Comparison of ENCODE assay signal across 9 cellular contexts in the genomic region with DNA sequence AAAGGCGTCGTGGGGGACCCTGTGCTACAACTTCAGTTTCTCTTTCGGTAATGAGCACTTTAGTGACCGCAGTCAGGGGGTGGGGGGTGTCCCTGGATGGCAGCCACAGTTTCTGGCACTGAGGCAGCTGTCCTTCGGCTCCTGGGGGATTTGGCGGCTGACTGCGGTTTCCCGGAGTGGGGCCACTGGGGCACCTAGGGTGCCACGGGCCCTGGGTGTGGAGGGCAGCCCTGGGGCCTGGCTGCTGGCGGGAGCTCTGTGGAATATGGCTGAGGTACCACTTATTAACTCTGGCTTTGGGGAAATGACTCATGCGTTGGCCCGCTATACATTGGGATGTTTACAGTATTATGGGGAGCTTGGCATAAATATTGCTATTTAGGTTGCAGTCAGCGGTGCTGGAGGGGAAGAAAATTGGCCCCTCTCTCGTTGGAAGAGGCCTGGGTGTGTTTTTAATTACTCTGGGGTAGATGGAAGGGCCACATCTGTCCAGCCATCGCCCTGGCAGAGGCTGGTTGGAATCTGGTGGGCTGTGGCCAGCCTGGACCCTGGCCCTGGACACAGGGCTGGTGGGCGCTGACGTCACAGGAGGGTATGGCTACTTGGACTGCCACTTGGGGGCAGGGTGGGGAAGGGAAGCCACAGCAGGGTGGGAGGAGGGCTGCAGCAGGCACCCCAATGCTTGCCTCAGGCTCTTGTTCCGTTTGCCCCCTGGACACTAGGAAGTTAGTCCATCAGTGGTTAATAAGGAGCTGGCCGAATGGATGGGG. TPM values are rescaled to one million over a fixed set of nuclear protein-coding genes. Genes with fewer than 3 reads are reported as not detected.
DNase-seq lines count a peak whose midpoint lies in the region; ATAC-seq, FAIRE-seq and TF ChIP-seq lines count a peak whose summit lies in the region.
"Had no signal": no experiment of that assay in that cellular context is flagged by ENCODE, and none has a peak within 500 bp of the region (broad histone marks: within the 10 kb centered on the region; RNA-seq: fewer than 3 reads in every experiment).

No MANE protein-coding gene starts in this region.

- H3K9me3 ChIP-seq in MM.1S (replicated peaks; ENCODE audit: insufficient read depth, low read length) (no peaks in the 10 kb centered on the region), pancreas (no peaks in the 10 kb centered on the region)

- peak overlapping the region; percentile 38 for H3K27ac Mint-ChIP-seq in chondrocyte (ENCODE audit: unreplicated experiment)

- DNase-seq in GM13976 (ENCODE audit: low spot score) (peak; percentile 86), MM.1S (peak; percentile 34), chondrocyte (ENCODE audit: low spot score) (no peak), skeletal muscle cell (ENCODE audit: low read depth) (no peak), pancreas (no peak), iPS-NIHi11 (ENCODE audit: low spot score) (no peak), D341Med (ENCODE audit: low spot score) (no peak), nucleus accumbens (lab: John Stamatoyannopoulos, UW) (no peak)

- in situ Hi-C loops in GM13976 (cut with MboI; ENCODE audit: low sequenced_read_pairs, unreplicated experiment), result no loop called here

- 87 to 90% methylated on average over 19 of the region's 19 CpGs for WGBS in pancreas, 2 donors

- intact Hi-C loops in pancreas (cut with DNase I), result no loop called here

- H3K27ac ChIP-seq in MM.1S (ENCODE audit: low read length) (no peak overlapping the region), pancreas (no peak overlapping the region)

- no peaks in the 10 kb centered on the region for H3K4me1 ChIP-seq in MM.1S (ENCODE audit: low read length)
- H3K4me1 ChIP-seq in pancreas, result peaks cover 12 to 15% (median 13%) of the 10 kb centered on the region in 3 donors

- H3K4me2 ChIP-seq in MM.1S (ENCODE audit: low read depth, low read length), result peak overlapping the region; percentile 49; the same call in 1 of the 2 replicates

- H3K4me3 ChIP-seq in MM.1S (ENCODE audit: low read length) (no peak overlapping the region; the same call in 1 of the 2 replicates), skeletal muscle cell (ENCODE audit: low read depth, low read length) (peak overlapping the region; percentile 63), pancreas (no peak overlapping the region)

- TF ChIP-seq CTCF in GM13976 (IDR thresholded peaks at IDR 0.05; ENCODE audit: borderline replicate concordance, control extremely low read depth, extremely low read depth, insufficient read depth, missing control alignments) (no peak), MM.1S (IDR thresholded peaks at IDR 0.05; ENCODE audit: low read length) (no peak), chondrocyte (IDR thresholded peaks at IDR 0.05) (peak; percentile 34), pancreas (IDR thresholded peaks at IDR 0.05) (no peak)

- H3K4me3 Mint-ChIP-seq in chondrocyte (ENCODE audit: unreplicated experiment), result peak overlapping the region; percentile 81

- no peaks in the 10 kb centered on the region for H3K9me3 Mint-ChIP-seq in chondrocyte (ENCODE audit: low read depth)

- FAIRE-seq in pancreas (lab: Jason Lieb, UNC), result no peak

- H3K4me1 Mint-ChIP-seq in chondrocyte (ENCODE audit: low read depth), result peaks cover 41% of the 10 kb centered on the region

- H3K79me2 ChIP-seq in MM.1S (ENCODE audit: low read length), result no peaks in the 10 kb centered on the region

- peaks cover 91% of the 10 kb centered on the region for H3K27me3 ChIP-seq in MM.1S (replicated peaks; ENCODE audit: insufficient read depth, low read length)
- H3K27me3 ChIP-seq in pancreas, result no peaks in the 10 kb centered on the region

- no peaks in the 10 kb centered on the region for H3K27me3 Mint-ChIP-seq in chondrocyte (ENCODE audit: low read depth)

- no peak overlapping the region for H2AFZ ChIP-seq in MM.1S (ENCODE audit: low read length)

- peaks cover 3% of the 10 kb centered on the region for H3K36me3 Mint-ChIP-seq in chondrocyte (ENCODE audit: low read depth)

- H3K9me2 ChIP-seq in MM.1S (replicated peaks; ENCODE audit: insufficient read depth, low read length), result no peaks in the 10 kb centered on the region

- no peaks in the 10 kb centered on the region for H4K20me1 ChIP-seq in MM.1S (ENCODE audit: insufficient read depth, low read length)

- H3F3A ChIP-seq in MM.1S (ENCODE audit: insufficient read depth, low read length), result no peaks in the 10 kb centered on the region

- H3K36me3 ChIP-seq in MM.1S (replicated peaks; ENCODE audit: insufficient read depth, low read length) (no peaks in the 10 kb centered on the region), pancreas (no peaks in the 10 kb centered on the region)

- ATAC-seq in pancreas, result no peak

- H3K9ac ChIP-seq in MM.1S (ENCODE audit: low read length), result no peak overlapping the region

RNA-seq across cellular contexts. Expression of a gene that starts 2.0 kb away (rescaled TPM):
- total RNA-seq in chondrocyte (44.6 to 57.5 TPM (median 48.0 TPM) in 3 replicates), pancreas (1 to 10 TPM; 3.1 to 10.0 (median 5.9) TPM)
- polyA plus RNA-seq in pancreas, result 1 to 10 TPM; 1.3 to 2.0 TPM

RNA-seq across cellular contexts. Expression of a gene that starts 59.7 kb away (rescaled TPM):
- total RNA-seq in chondrocyte, result not detected in 3 replicates
- total RNA-seq in pancreas, result 100 to 1,000 TPM in 1 of 6 donors, 10 to 100 TPM in 3, 1 to 10 TPM in 2; 4.2 to 145 (median 36.6) TPM
- 10 to 100 TPM; 15.1 to 17.0 TPM for polyA plus RNA-seq in pancreas
- total RNA-seq: glomerular endothelial cell had no signal

Comparison
In these comparisons a context has a peak if more than half of its experiments do, and no peak if none do; other contexts are left out.
1. DNase-seq: peak in GM13976 (single experiment) and MM.1S (single experiment); none in chondrocyte (single experiment), skeletal muscle cell (single experiment), pancreas (0 of 6), iPS-NIHi11 (single experiment), D341Med (single experiment) and nucleus accumbens (0 of 56).